In the genomic region with DNA sequence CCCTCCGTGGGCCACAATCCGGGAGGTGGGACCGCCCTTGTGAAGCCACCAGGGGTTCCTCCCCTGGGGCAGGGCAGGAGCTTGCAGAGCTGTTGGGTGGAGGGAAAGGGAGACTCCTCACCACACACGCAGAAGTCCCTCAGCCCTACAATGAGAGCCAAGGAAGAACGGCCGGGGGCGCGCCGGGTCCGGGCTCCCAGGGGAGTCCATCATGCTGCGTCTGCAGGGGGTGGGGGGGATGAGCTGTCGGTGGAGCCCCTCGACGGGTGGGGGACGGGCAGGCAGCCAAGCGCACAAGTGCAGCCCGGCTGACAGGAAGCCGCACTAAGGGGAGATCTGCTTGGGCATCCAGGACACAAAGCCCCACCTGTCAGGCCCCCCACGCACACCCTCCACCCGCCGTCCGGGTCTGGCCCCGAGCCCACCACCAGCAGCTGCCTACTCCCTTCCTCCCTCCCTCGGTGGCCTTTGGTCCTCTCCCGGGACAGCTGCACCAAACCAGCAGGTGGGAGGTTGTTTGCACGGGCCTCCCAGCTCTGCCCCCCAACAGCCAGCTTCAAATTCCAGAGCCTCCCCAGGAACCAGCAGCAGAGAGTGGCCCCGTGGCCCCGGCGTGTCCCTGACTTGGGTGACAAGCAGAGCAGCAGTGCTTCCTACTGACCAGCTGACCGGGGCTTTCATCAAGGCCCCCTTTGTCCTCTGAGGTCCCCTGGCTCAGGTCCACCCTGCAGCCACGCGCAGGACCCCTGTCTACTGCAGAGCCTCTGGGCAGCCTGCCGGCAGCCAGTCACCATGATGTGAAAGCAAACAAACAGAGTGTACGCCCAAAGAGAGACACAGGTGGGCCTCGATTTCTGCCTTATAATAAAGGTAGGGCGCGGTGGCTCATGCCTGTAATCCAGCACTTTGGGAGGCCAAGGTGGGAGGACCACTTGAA, we compare ENCODE assay signal across 1 cellular context.
TF ChIP-seq lines count a peak whose summit lies in the region.

No MANE protein-coding gene starts in this region.

TF ChIP-seq in HepG2, 621 proteins besides CTCF, POLR2A, EP300 and RAD21 (continued from another document):
- TF ChIP-seq NFAT5 (CRISPR knock-in tag; IDR thresholded peaks at IDR 0.05): peak; percentile 79; the same call in 1 of the 2 replicates
- TF ChIP-seq, protein P1, sequence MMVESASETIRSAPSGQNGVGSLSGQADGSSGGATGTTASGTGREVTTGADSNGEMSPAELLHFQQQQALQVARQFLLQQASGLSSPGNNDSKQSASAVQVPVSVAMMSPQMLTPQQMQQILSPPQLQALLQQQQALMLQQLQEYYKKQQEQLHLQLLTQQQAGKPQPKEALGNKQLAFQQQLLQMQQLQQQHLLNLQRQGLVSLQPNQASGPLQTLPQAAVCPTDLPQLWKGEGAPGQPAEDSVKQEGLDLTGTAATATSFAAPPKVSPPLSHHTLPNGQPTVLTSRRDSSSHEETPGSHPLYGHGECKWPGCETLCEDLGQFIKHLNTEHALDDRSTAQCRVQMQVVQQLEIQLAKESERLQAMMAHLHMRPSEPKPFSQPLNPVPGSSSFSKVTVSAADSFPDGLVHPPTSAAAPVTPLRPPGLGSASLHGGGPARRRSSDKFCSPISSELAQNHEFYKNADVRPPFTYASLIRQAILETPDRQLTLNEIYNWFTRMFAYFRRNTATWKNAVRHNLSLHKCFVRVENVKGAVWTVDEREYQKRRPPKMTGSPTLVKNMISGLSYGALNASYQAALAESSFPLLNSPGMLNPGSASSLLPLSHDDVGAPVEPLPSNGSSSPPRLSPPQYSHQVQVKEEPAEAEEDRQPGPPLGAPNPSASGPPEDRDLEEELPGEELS (CRISPR knock-in tag; IDR thresholded peaks at IDR 0.05): peak; percentile 67
TF ChIP-seq in HepG2: peak in this region for 292.
